In the genomic region with DNA sequence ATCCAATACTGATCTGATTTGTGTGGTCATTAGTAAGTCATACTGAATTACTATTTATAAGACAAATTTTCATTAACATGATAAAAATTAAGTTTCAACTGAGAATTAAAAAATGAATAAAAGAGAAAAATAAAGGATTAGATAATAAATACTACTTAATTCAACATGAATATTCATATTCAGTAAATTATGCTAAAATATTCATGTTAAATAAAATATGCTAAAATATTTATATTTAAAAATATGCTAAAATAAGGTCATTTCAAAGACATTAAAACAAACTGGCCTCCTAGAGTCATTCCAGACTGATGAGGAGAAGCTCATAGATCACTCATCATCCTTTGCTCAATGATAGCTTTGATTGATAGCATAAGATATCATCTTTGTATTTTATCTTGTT, we compare ENCODE assay signal across 6 cellular contexts.
"Had no signal": no experiment of that assay in that cellular context is flagged by ENCODE, and none has a peak within 500 bp of the region (broad histone marks: within the 10 kb centered on the region; RNA-seq: fewer than 3 reads in every experiment).

No MANE protein-coding gene starts in this region.

- H3K27ac Mint-ChIP-seq: GM23338, H9 had no signal

- H3K4me3 ChIP-seq: GM23338 had no signal

- FAIRE-seq: H1, HTR-8/SVneo had no signal

- H3K4me3 Mint-ChIP-seq: GM23338, H9 had no signal

- ATAC-seq: GM23338 had no signal

- DNase-seq: H9, HCEC 1CT, IMR-90 had no signal
